Comparison of ENCODE assay signal across 9 cellular contexts in genomic region chr6:56902551-56903464, GRCh38. TPM values are rescaled to one million over a fixed set of nuclear protein-coding genes. Genes with fewer than 3 reads are reported as not detected.
A peak's percentile ranks its signal among the peaks of the same experiment; 100 is the strongest.
DNase-seq lines count a peak whose midpoint lies in the region; ATAC-seq and TF ChIP-seq lines count a peak whose summit lies in the region.
"Had no signal": no experiment of that assay in that cellular context is flagged by ENCODE, and none has a peak within 500 bp of the region (broad histone marks: within the 10 kb centered on the region; RNA-seq: fewer than 3 reads in every experiment).

No MANE protein-coding gene starts in this region.

- ATAC-seq in GM18502 (IDR thresholded peaks at IDR 0.05; ENCODE audit: poor library complexity, unreplicated experiment), result no peak

- TF ChIP-seq RAD21 in Ishikawa (IDR thresholded peaks at IDR 0.05; ENCODE audit: low read depth), result peak; percentile 66

- H3K4me2 ChIP-seq in osteoblast (ENCODE audit: insufficient read depth, low read length), result peak overlapping the region; percentile 76

- H3K36me3 ChIP-seq in SK-N-MC (ENCODE audit: insufficient read depth, low read length) (peaks cover 18% of the 10 kb centered on the region), osteoblast (ENCODE audit: insufficient read depth, low read length) (peaks cover 12% of the 10 kb centered on the region)

- H3K27me3 ChIP-seq in osteoblast (ENCODE audit: insufficient read depth, low read length), result no peaks in the 10 kb centered on the region

- peaks cover 31% of the 10 kb centered on the region for H3K4me1 ChIP-seq in osteoblast (ENCODE audit: insufficient read depth, low read length)

- no peak overlapping the region for H3K27ac ChIP-seq in SK-N-MC
- H3K27ac ChIP-seq in osteoblast (ENCODE audit: low read depth, low read length), result peak overlapping the region; percentile 59

- TF ChIP-seq CTCF in fibroblast of the aortic adventitia (IDR thresholded peaks at IDR 0.05; ENCODE audit: insufficient read depth, low read length) (peak; percentile 72), osteoblast (IDR thresholded peaks at IDR 0.05; ENCODE audit: extremely low read depth, low read depth, low read length) (peak; percentile 73)

- H3K79me2 ChIP-seq in osteoblast (ENCODE audit: insufficient read depth, low read length), result peaks cover 43% of the 10 kb centered on the region

- H3K9me3 ChIP-seq in SK-N-MC (ENCODE audit: low read depth, low read length) (no peaks in the 10 kb centered on the region), osteoblast (ENCODE audit: low read depth, low read length) (no peaks in the 10 kb centered on the region)

- no peak overlapping the region for H3K9ac ChIP-seq in SK-N-MC (ENCODE audit: insufficient read length)

- no peaks in the 10 kb centered on the region for H4K20me1 ChIP-seq in osteoblast (ENCODE audit: insufficient read depth, low read length)

- no peak overlapping the region for H2AFZ ChIP-seq in osteoblast (ENCODE audit: low read length)

- in situ Hi-C loops in G401 (cut with HindIII; ENCODE audit: low sequenced_read_pairs), result no loop called here

- H3K4me3 ChIP-seq in SK-N-MC, result no peak overlapping the region
- peak overlapping the region; percentile 13 for H3K4me3 ChIP-seq in fibroblast of the aortic adventitia (ENCODE audit: low read depth, low read length)
- peak overlapping the region; percentile 41 for H3K4me3 ChIP-seq in osteoblast (ENCODE audit: insufficient read depth, low read length)

- no peak for TF ChIP-seq EP300 in Ishikawa (IDR thresholded peaks at IDR 0.05; ENCODE audit: borderline replicate concordance)

- peak; percentile 81 for DNase-seq in G401 (ENCODE audit: low spot score)
- peak; percentile 20 for DNase-seq in SK-N-MC (ENCODE audit: low read depth, low spot score)
- peak; percentile 87 for DNase-seq in fibroblast of the aortic adventitia (ENCODE audit: low read depth)
- DNase-seq in osteoblast (ENCODE audit: insufficient read length, low spot score, missing footprints), result no peak
- no peak for DNase-seq in activated CD4-positive, alpha-beta T cell treated with anti-CD3 and anti-CD28 coated beads, Interleukin-2, amount 50 U/mL, for 1 hour
- no peak for DNase-seq in effector CD8-positive, alpha-beta T cell (lab: John Stamatoyannopoulos, UW)

TF ChIP-seq in Ishikawa, 13 proteins besides CTCF, POLR2A, EP300 and RAD21:
- TF ChIP-seq NFIC (IDR thresholded peaks at IDR 0.05) (no peak), YY1 (IDR thresholded peaks at IDR 0.05; ENCODE audit: low read depth) (no peak), TAF1 (IDR thresholded peaks at IDR 0.05; ENCODE audit: low read depth) (no peak), MAX (IDR thresholded peaks at IDR 0.05) (no peak), CREB1 (IDR thresholded peaks at IDR 0.05; ENCODE audit: low read depth) (no peak), ZBTB7A (IDR thresholded peaks at IDR 0.05; ENCODE audit: low read depth) (no peak), USF1 (IDR thresholded peaks at IDR 0.05) (no peak), EGR1 (IDR thresholded peaks at IDR 0.05) (no peak), TCF12 (IDR thresholded peaks at IDR 0.05; ENCODE audit: low read depth) (no peak), REST (IDR thresholded peaks at IDR 0.05; ENCODE audit: low read depth) (no peak), TEAD4 (IDR thresholded peaks at IDR 0.05) (no peak)

RNA-seq across cellular contexts. Expression of gene BEND6, which starts 52.1 kb away (rescaled TPM):
- 6.4 and 12.6 TPM in 2 replicates for total RNA-seq in G401 (2014; rRNA removed; shearing (Covaris generic))
- total RNA-seq in fibroblast of the aortic adventitia (ENCODE audit: low replicate concordance) (15.3 and 34.8 TPM in 2 replicates), osteoblast (22.4 and 23.6 TPM in 2 replicates)
- total RNA-seq: activated CD8-positive, alpha-beta memory T cell treated with anti-CD3 and anti-CD28 coated beads for 36 hours had no signal

Comparison
In these comparisons a context has a peak if more than half of its experiments do, and no peak if none do; other contexts are left out.
1. DNase-seq: peak in G401 (single experiment), SK-N-MC (single experiment) and fibroblast of the aortic adventitia (single experiment); none in osteoblast (single experiment), activated CD4-positive, alpha-beta T cell treated with anti-CD3 and anti-CD28 coated beads, Interleukin-2, amount 50 U/mL, for 1 hour (single experiment) and effector CD8-positive, alpha-beta T cell (single experiment).